Comparison of ENCODE assay signal across 8 cellular contexts in the genomic region with DNA sequence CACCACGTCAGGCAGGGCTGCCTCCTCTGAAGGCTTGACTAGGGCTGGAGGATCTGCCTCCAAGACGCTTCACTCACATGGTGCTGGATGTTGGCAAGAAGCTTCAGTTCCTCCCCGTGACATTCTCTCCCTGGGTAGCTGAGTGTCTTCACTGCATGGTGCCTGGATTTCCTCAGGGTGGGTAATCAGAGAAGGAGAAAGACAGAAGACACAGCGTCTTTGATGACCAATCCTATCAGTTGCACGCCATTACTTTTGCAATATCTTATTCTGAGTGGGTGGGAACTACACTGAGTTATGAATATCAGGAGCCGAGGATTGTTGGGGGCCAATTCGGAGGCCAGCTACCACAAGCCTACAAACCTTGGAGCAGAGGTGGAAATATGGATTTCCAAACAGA.
"Had no signal": no experiment of that assay in that cellular context is flagged by ENCODE, and none has a peak within 500 bp of the region (broad histone marks: within the 10 kb centered on the region; RNA-seq: fewer than 3 reads in every experiment).

No MANE protein-coding gene starts in this region.

- ATAC-seq: GM12878 had no signal

- DNase-seq: GDM1, GF-D8 had no signal

- H3K4me3 ChIP-seq: GM12878 had no signal

- FAIRE-seq: G401.6, GM12878, GM12891, GM12892, GM18507, GM19239 had no signal
